In genomic region chr6:41785254-41785653, GRCh38 we compare ENCODE assay signal across 17 cellular contexts. TPM values are rescaled to one million over a fixed set of nuclear protein-coding genes. Genes with fewer than 3 reads are reported as not detected.
A peak's percentile ranks its signal among the peaks of the same experiment; 100 is the strongest.
DNase-seq lines count a peak whose midpoint lies in the region; ATAC-seq and TF ChIP-seq lines count a peak whose summit lies in the region.
"Had no signal": no experiment of that assay in that cellular context is flagged by ENCODE, and none has a peak within 500 bp of the region (broad histone marks: within the 10 kb centered on the region; RNA-seq: fewer than 3 reads in every experiment).

No MANE protein-coding gene starts in this region.

- TF ChIP-seq CTCF in PC-9 (conservative IDR thresholded peaks at IDR 0.05) (no peak), esophagus squamous epithelium (IDR thresholded peaks at IDR 0.05) (no peak), progenitor cell of endocrine pancreas (IDR thresholded peaks at IDR 0.05; ENCODE audit: unreplicated experiment) (no peak)

- H3K36me3 ChIP-seq in PC-9 (ENCODE audit: low read depth), result peaks cover 14% of the 10 kb centered on the region
- H3K36me3 ChIP-seq in esophagus squamous epithelium, result peaks cover 0 to 22% (median 7%) of the 10 kb centered on the region in 3 donors

- BruUV-seq in PC-9 (replicated peaks; lab: Mats Ljungman, UMichigan), result no TSS peak

- H3K27me3 ChIP-seq in PC-9 (ENCODE audit: insufficient read depth, low read depth) (no peaks in the 10 kb centered on the region), esophagus squamous epithelium (no peaks in the 10 kb centered on the region)

- H2AFZ ChIP-seq in PC-9, result no peak overlapping the region

- no peak overlapping the region for H3K27ac Mint-ChIP-seq in activated T-cell treated with anti-CD3 and anti-CD28 coated beads, Interleukin-2, amount 50 U/mL, for 24 hours
- no peak overlapping the region for H3K27ac Mint-ChIP-seq in progenitor cell of endocrine pancreas

- peaks cover 58% of the 10 kb centered on the region for H3F3A ChIP-seq in PC-9 (ENCODE audit: insufficient read depth, low read depth)

- no peaks in the 10 kb centered on the region for H3K9me2 ChIP-seq in PC-9 (ENCODE audit: insufficient read depth)

- peaks cover 53% of the 10 kb centered on the region for H3K4me1 ChIP-seq in PC-9 (replicated peaks; ENCODE audit: insufficient read depth)
- H3K4me1 ChIP-seq in esophagus squamous epithelium, result peaks cover 44 to 77% (median 47%) of the 10 kb centered on the region in 3 donors

- H3K4me3 ChIP-seq in PC-9, result no peak overlapping the region
- H3K4me3 ChIP-seq in esophagus squamous epithelium, result peak overlapping the region; percentile 72 to 91 (median 84)

- H3K36me3 Mint-ChIP-seq in activated T-cell treated with anti-CD3 and anti-CD28 coated beads, Interleukin-2, amount 50 U/mL, for 24 hours (ENCODE audit: low read depth), result peaks cover 34% of the 10 kb centered on the region
- peaks cover 11% of the 10 kb centered on the region for H3K36me3 Mint-ChIP-seq in activated T-cell treated with anti-CD3 and anti-CD28 coated beads, Interleukin-2, amount 50 U/mL, for 4 hours (ENCODE audit: insufficient read depth)
- H3K36me3 Mint-ChIP-seq in progenitor cell of endocrine pancreas (ENCODE audit: insufficient read depth), result peaks cover 3% of the 10 kb centered on the region

- POLR2A ChIA-PET in PC-9 (lab: Charles Lee; ENCODE audit: unreplicated experiment), result interaction anchor here (0.6 to 0.7 kb wide), 4 partner anchors 29 to 441 kb away, joined by 3 to 15 read pairs (median 4); no protein-coding TSS in a partner anchor

- H3K9me3 ChIP-seq in PC-9 (ENCODE audit: insufficient read depth, low read depth) (no peaks in the 10 kb centered on the region), esophagus squamous epithelium (no peaks in the 10 kb centered on the region)
- H3K9me3 ChIP-seq: HAP-1 had no signal

- H3K27ac ChIP-seq in PC-9 (peak overlapping the region; percentile 78), esophagus squamous epithelium (peak overlapping the region; percentile 89 to 99 (median 95))

- peaks cover 34% of the 10 kb centered on the region for H3K79me2 ChIP-seq in PC-9 (ENCODE audit: low read depth)

- intact Hi-C loops in PC-9 (cut with micrococcal nuclease; ENCODE audit: unreplicated experiment), result loop anchor here (10.0 kb wide), 1 partner anchor 940 kb away; the partner anchor contains the start of gene PRPH2
- intact Hi-C loops in esophagus squamous epithelium (cut with DNase I), result no loop called here

- H3K4me3 Mint-ChIP-seq in activated T-cell treated with anti-CD3 and anti-CD28 coated beads, Interleukin-2, amount 50 U/mL, for 24 hours, result peak overlapping the region; percentile 97
- no peak overlapping the region for H3K4me3 Mint-ChIP-seq in activated T-cell treated with anti-CD3 and anti-CD28 coated beads, Interleukin-2, amount 50 U/mL, for 4 hours
- peak overlapping the region; percentile 52 for H3K4me3 Mint-ChIP-seq in progenitor cell of endocrine pancreas (ENCODE audit: low read depth)

- TF ChIP-seq POLR2A in esophagus squamous epithelium (IDR thresholded peaks at IDR 0.05), result no peak

- no peak for ATAC-seq in activated T-cell treated with anti-CD3 and anti-CD28 coated beads, Interleukin-2, amount 50 U/mL, for 4 hours

- CTCF ChIA-PET in PC-9 (lab: Charles Lee), result interaction anchor here (0.9 to 1.6 kb wide), 3 partner anchors 136 to 265 kb away, joined by 4 to 9 read pairs (median 8); partner anchors contain the start of genes BYSL, MED20 and TAF8

- WGBS in esophagus squamous epithelium, 2 donors, result 63 to 90% methylated on average over 2 of the region's 11 CpGs

- H3K4me1 Mint-ChIP-seq in activated T-cell treated with anti-CD3 and anti-CD28 coated beads, Interleukin-2, amount 50 U/mL, for 24 hours (ENCODE audit: low read depth), result peaks cover 25% of the 10 kb centered on the region
- peaks cover 18% of the 10 kb centered on the region for H3K4me1 Mint-ChIP-seq in activated T-cell treated with anti-CD3 and anti-CD28 coated beads, Interleukin-2, amount 50 U/mL, for 4 hours (ENCODE audit: low read depth)
- H3K4me1 Mint-ChIP-seq in progenitor cell of endocrine pancreas (ENCODE audit: low read depth), result peaks cover 19% of the 10 kb centered on the region

- H3K4me2 ChIP-seq in PC-9, result peak overlapping the region; percentile 90

- H3K27me3 Mint-ChIP-seq in activated T-cell treated with anti-CD3 and anti-CD28 coated beads, Interleukin-2, amount 50 U/mL, for 24 hours, result peaks cover 10% of the 10 kb centered on the region
- peaks cover 6% of the 10 kb centered on the region for H3K27me3 Mint-ChIP-seq in activated T-cell treated with anti-CD3 and anti-CD28 coated beads, Interleukin-2, amount 50 U/mL, for 4 hours (ENCODE audit: low read depth)
- H3K27me3 Mint-ChIP-seq in progenitor cell of endocrine pancreas, result peaks cover 8% of the 10 kb centered on the region
- H3K27me3 Mint-ChIP-seq: activated B cell treated with CpG ODN at 0.5 μM for 24 hours had no signal

- H3K9me3 Mint-ChIP-seq in activated T-cell treated with anti-CD3 and anti-CD28 coated beads, Interleukin-2, amount 50 U/mL, for 24 hours, result no peaks in the 10 kb centered on the region
- H3K9me3 Mint-ChIP-seq in activated T-cell treated with anti-CD3 and anti-CD28 coated beads, Interleukin-2, amount 50 U/mL, for 4 hours, result no peaks in the 10 kb centered on the region
- H3K9me3 Mint-ChIP-seq in progenitor cell of endocrine pancreas (ENCODE audit: low read depth), result no peaks in the 10 kb centered on the region
- H3K9me3 Mint-ChIP-seq: activated B cell treated with CpG ODN at 0.5 μM for 24 hours had no signal

- no peak for DNase-seq in activated T-cell treated with anti-CD3 and anti-CD28 coated beads, Interleukin-2, amount 50 U/mL, for 24 hours
- no peak for DNase-seq in activated T-cell treated with anti-CD3 and anti-CD28 coated beads, Interleukin-2, amount 50 U/mL, for 4 hours
- DNase-seq in PC-9, result no peak
- no peak for DNase-seq in esophagus squamous epithelium (lab: John Stamatoyannopoulos, UW)
- no peak for DNase-seq in progenitor cell of endocrine pancreas (ENCODE audit: low spot score, unreplicated experiment)
- no peak for DNase-seq in HT-29 (ENCODE audit: low spot score)
- no peak for DNase-seq in NCI-H2196 (lab: John Stamatoyannopoulos, UW; ENCODE audit: unreplicated experiment)
- DNase-seq in activated CD8-positive, alpha-beta memory T cell treated with anti-CD3 and anti-CD28 coated beads for 24 hours, result no peak
- DNase-seq: activated B cell treated with CpG ODN at 0.5 μM for 24 hours; activated effector memory CD4-positive, alpha-beta T cell treated with anti-CD3 and anti-CD28 coated beads, Interleukin-2, amount 50 U/mL, for 16 hours; EL; NCI-H1417 treated with DMSO at 0.1 percent for 48 hours; NCI-H526 treated with DMSO at 0.1 percent for 48 hours; SHP77; stimulated activated CD8-positive, alpha-beta memory T cell treated with anti-CD3 and anti-CD28 coated beads, Interleukin-4, amount 100 ng/mL, for 48 hours had no signal

- no peaks in the 10 kb centered on the region; the same call in 1 of the 2 replicates for H4K20me1 ChIP-seq in PC-9 (ENCODE audit: insufficient read depth)

RNA-seq across cellular contexts. Expression of gene TOMM6, which starts 2.2 kb away (rescaled TPM):
- total RNA-seq in activated T-cell treated with anti-CD3 and anti-CD28 coated beads, Interleukin-2, amount 50 U/mL, for 4 hours, result 100 to 1,000 TPM; 415 to 478 (median 454) TPM
- 143 and 170 TPM in 2 replicates for total RNA-seq in PC-9 (2021)
- total RNA-seq in esophagus squamous epithelium, result 100 to 1,000 TPM; 116 to 182 (median 150) TPM
- total RNA-seq in progenitor cell of endocrine pancreas, result 172 and 184 TPM in 2 replicates
- total RNA-seq in HT-29 (2014; rRNA removed; shearing (Covaris generic)), result 83.4 and 86.2 TPM in 2 replicates

RNA-seq across cellular contexts. Expression of gene PRICKLE4, which starts 4.7 kb away (rescaled TPM):
- not detected for total RNA-seq in activated T-cell treated with anti-CD3 and anti-CD28 coated beads, Interleukin-2, amount 50 U/mL, for 4 hours
- total RNA-seq in PC-9 (2021) (8.4 and 9.2 TPM in 2 replicates), esophagus squamous epithelium (10 to 100 TPM in 3 of 4 donors, 1 to 10 TPM in 1; 5.1 to 11.4 (median 10.8) TPM), progenitor cell of endocrine pancreas (4.3 and 4.9 TPM in 2 replicates)
- 16.0 and 16.9 TPM in 2 replicates for total RNA-seq in HT-29 (2014; rRNA removed; shearing (Covaris generic))

RNA-seq across cellular contexts. Expression of gene FRS3, which starts 5.6 kb away (rescaled TPM):
- 1 to 10 TPM; 4.7 to 7.4 (median 5.3) TPM for total RNA-seq in activated T-cell treated with anti-CD3 and anti-CD28 coated beads, Interleukin-2, amount 50 U/mL, for 4 hours
- total RNA-seq in PC-9 (2021) (4.5 and 10.4 TPM in 2 replicates), esophagus squamous epithelium (1 to 10 TPM in 2 of 4 donors, under 1 TPM in 2; 0.31 to 5.5 (median 1.5) TPM), progenitor cell of endocrine pancreas (6.3 and 7.6 TPM in 2 replicates)
- total RNA-seq in HT-29 (2014; rRNA removed; shearing (Covaris generic)), result 3.4 and 3.9 TPM in 2 replicates

RNA-seq across cellular contexts. Expression of gene PGC, which starts 38.1 kb away (rescaled TPM):
- under 1 TPM; 0.14 to 0.38 (median 0.24) TPM for total RNA-seq in activated T-cell treated with anti-CD3 and anti-CD28 coated beads, Interleukin-2, amount 50 U/mL, for 4 hours
- total RNA-seq in PC-9 (2021) (not detected in 2 replicates), esophagus squamous epithelium (under 1 TPM in 1 of 4 donors, not detected in 3; 0.95 TPM), progenitor cell of endocrine pancreas (not detected in 2 replicates)
- 0.20 and 0.26 TPM in 2 replicates for total RNA-seq in HT-29 (2014; rRNA removed; shearing (Covaris generic))
- total RNA-seq: activated B cell treated with CpG ODN at 0.5 μM for 24 hours, omental fat pad had no signal

RNA-seq across cellular contexts. Expression of gene TFEB, which starts 49.8 kb away (rescaled TPM):
- total RNA-seq in activated T-cell treated with anti-CD3 and anti-CD28 coated beads, Interleukin-2, amount 50 U/mL, for 4 hours, result 10 to 100 TPM in 2 of 3 donors, 1 to 10 TPM in 1; 7.6 to 15.4 (median 10.8) TPM
- 7.3 and 8.6 TPM in 2 replicates for total RNA-seq in PC-9 (2021)
- 10 to 100 TPM in 3 of 4 donors, 1 to 10 TPM in 1; 7.0 to 17.5 (median 13.4) TPM for total RNA-seq in esophagus squamous epithelium
- 0.48 and 0.55 TPM in 2 replicates for total RNA-seq in progenitor cell of endocrine pancreas
- total RNA-seq in HT-29 (2014; rRNA removed; shearing (Covaris generic)), result 24.0 and 24.1 TPM in 2 replicates
